Comparison of ENCODE assay signal across 7 cellular contexts in the genomic region with DNA sequence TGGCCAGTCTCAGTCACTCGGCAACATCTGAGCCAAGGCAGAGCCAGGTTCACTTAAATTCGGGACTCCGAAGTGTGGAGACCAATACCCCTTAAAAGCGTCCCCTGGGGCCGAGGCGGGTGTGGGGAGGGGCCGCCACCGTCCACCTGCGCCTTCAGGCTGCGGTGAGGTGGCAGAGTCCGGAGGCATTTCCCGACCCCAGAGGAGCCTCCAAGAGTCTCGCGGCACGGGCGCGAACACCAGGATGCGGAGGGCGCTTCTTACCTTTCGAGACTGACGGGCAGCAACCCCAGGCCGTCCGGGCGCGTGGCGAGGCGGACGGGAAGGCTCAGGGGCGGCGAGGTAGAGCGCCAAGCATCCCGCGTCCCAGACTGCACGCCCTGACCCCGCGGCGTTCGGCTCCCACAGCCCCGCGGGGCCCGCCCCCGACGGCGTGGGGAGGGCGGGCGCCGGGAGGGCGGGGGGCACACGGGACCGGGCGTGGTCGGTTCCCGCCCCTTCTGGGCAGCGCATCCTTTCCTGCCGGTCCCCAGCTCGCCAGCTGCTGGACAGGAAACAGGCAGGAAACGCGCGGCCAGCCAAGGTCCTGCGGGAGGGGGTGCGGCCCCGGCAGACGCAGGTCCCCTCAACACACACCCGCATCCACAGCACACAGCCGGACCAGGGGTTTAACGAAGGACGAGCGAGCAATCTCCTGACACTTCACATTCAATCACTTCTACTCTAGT. TPM values are rescaled to one million over a fixed set of nuclear protein-coding genes. Genes with fewer than 3 reads are reported as not detected.
DNase-seq lines count a peak whose midpoint lies in the region; ATAC-seq and TF ChIP-seq lines count a peak whose summit lies in the region.

A gene with protein sequence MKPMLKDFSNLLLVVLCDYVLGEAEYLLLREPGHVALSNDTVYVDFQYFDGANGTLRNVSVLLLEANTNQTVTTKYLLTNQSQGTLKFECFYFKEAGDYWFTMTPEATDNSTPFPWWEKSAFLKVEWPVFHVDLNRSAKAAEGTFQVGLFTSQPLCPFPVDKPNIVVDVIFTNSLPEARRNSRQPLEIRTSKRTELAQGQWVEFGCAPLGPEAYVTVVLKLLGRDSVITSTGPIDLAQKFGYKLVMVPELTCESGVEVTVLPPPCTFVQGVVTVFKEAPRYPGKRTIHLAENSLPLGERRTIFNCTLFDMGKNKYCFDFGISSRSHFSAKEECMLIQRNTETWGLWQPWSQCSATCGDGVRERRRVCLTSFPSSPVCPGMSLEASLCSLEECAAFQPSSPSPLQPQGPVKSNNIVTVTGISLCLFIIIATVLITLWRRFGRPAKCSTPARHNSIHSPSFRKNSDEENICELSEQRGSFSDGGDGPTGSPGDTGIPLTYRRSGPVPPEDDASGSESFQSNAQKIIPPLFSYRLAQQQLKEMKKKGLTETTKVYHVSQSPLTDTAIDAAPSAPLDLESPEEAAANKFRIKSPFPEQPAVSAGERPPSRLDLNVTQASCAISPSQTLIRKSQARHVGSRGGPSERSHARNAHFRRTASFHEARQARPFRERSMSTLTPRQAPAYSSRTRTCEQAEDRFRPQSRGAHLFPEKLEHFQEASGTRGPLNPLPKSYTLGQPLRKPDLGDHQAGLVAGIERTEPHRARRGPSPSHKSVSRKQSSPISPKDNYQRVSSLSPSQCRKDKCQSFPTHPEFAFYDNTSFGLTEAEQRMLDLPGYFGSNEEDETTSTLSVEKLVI (minus strand): TSS at position 406 of the 728 bp plus-strand sequence. CDS start 3,572 bp downstream, outside the sequence.

- H3K36me3 Mint-ChIP-seq in T-helper 17 cell (ENCODE audit: low read depth) = no peaks in the 10 kb centered on the region

- H3K4me3 Mint-ChIP-seq in T-helper 17 cell = peak within 1 kb of the TSS; percentile 83

- no peak for TF ChIP-seq POLR2A in lower leg skin (IDR thresholded peaks at IDR 0.05)

- ATAC-seq in T-helper 17 cell = peak; percentile 52

- peaks cover 9% of the 10 kb centered on the region for H3K4me1 Mint-ChIP-seq in T-helper 17 cell

- CTCF ChIA-PET in HEK293 (lab: Yijun Ruan, JAX) = interaction anchor here (0.5 to 1.0 kb wide), 2 partner anchors 44 to 1279 kb away, joined by 3 to 4 read pairs; no protein-coding TSS in a partner anchor

- WGBS in lower leg skin, 2 donors = 1% methylated on average over 34 to 44 of the region's 68 CpGs

- H3K9me3 ChIP-seq in HEK293 (ENCODE audit: control insufficient read depth, insufficient read depth, low read depth, low read length) = no peaks in the 10 kb centered on the region
- no peaks in the 10 kb centered on the region for H3K9me3 ChIP-seq in T-helper 17 cell (ENCODE audit: control insufficient read depth, low read length, poor library complexity, severe bottlenecking)

- H3K27ac Mint-ChIP-seq in T-helper 17 cell = no peak within 1 kb of the TSS

- peak within 1 kb of the TSS; percentile 51 for H3K4me3 ChIP-seq in HEK293 (ENCODE audit: low read depth, low read length)
- H3K4me3 ChIP-seq in lower leg skin (ENCODE audit: low read depth, poor library complexity, severe bottlenecking) = peak within 1 kb of the TSS; percentile 53

- H3K27me3 Mint-ChIP-seq in T-helper 17 cell = peaks cover 21% of the 10 kb centered on the region

- no peaks in the 10 kb centered on the region for H3K36me3 ChIP-seq in HEK293 (ENCODE audit: control insufficient read depth in 2 of 2, insufficient read depth in 1 of 2, low read length in 2 of 2)

- no peak within 1 kb of the TSS for H3K27ac ChIP-seq in HEK293 (ENCODE audit: extremely low read depth, low read depth, low read length)
- H3K27ac ChIP-seq in substantia nigra (ENCODE audit: low read depth, low read length, poor library complexity, severe bottlenecking) = peak within 1 kb of the TSS; percentile 30

- intact Hi-C loops in lower leg skin (cut with DNase I; ENCODE audit: low total_unique reads) = loop anchor here (5.0 kb wide), 1 partner anchor 701 kb away; no protein-coding TSS in a partner anchor

- POLR2A ChIA-PET in HEK293 (lab: Yijun Ruan, JAX) = interaction anchor here (1.1 kb wide), 1 partner anchor 22 kb away, joined by 4 read pairs; no protein-coding TSS in a partner anchor

- peak; percentile 37 for DNase-seq in GM04504 (ENCODE audit: low read depth)
- peak in 1 of 3 donors; percentile 13 for DNase-seq in T-helper 17 cell
- DNase-seq in ecto neural progenitor cell (ENCODE audit: low spot score) = peak; percentile 62
- peak; percentile 36 to 89 for DNase-seq in lower leg skin (ENCODE audit: low spot score in 2 of 2)
- DNase-seq in substantia nigra (lab: John Stamatoyannopoulos, UW) = peak in 8 of 49 donors; percentile 1 to 19 (median 9)
- DNase-seq in NOMO-1 treated with dmso at 0.1 percent for 144 hours (lab: John Stamatoyannopoulos, UW; ENCODE audit: unreplicated experiment) = no peak

- no peaks in the 10 kb centered on the region for H3K4me1 ChIP-seq in HEK293 (ENCODE audit: control insufficient read depth, insufficient read depth, low read length)

- no peak for TF ChIP-seq CTCF in HEK293 (tag by site-specific recombination; IDR thresholded peaks at IDR 0.05)
- TF ChIP-seq CTCF in lower leg skin (IDR thresholded peaks at IDR 0.05) = no peak

TF ChIP-seq in HEK293, 187 proteins besides CTCF, POLR2A, EP300 and RAD21 (continues in another document):
- TF ChIP-seq ZNF76 (tag by site-specific recombination; IDR thresholded peaks at IDR 0.05; ENCODE audit: borderline replicate concordance, low read depth) (peak; percentile 62; the same call in 1 of the 2 replicates), REPIN1 (tag by site-specific recombination; IDR thresholded peaks at IDR 0.05; ENCODE audit: low read depth) (no peak), ZFP37 (tag by site-specific recombination; IDR thresholded peaks at IDR 0.05) (0 out of 2 replicates have a peak, but pooled peaks have one; percentile 42), ZSCAN30 (tag by site-specific recombination; IDR thresholded peaks at IDR 0.05) (peak; percentile 20; the same call in 1 of the 2 replicates), ZBTB48 (tag by site-specific recombination; IDR thresholded peaks at IDR 0.05) (no peak), ZFHX2 (tag by site-specific recombination; conservative IDR thresholded peaks at IDR 0.05) (peak; percentile 67; the same call in 1 of the 2 replicates), GLIS1 (tag by site-specific recombination; IDR thresholded peaks at IDR 0.05) (peak; percentile 30), ZBTB44 (tag by site-specific recombination; IDR thresholded peaks at IDR 0.05) (no peak), SP2 (tag by site-specific recombination; IDR thresholded peaks at IDR 0.05) (peak; percentile 62), KLF9 (tag by site-specific recombination; IDR thresholded peaks at IDR 0.05; ENCODE audit: low read depth) (peak; percentile 79), ZNF654 (tag by site-specific recombination; IDR thresholded peaks at IDR 0.05; ENCODE audit: low read depth) (no peak)
- TF ChIP-seq, protein P1, sequence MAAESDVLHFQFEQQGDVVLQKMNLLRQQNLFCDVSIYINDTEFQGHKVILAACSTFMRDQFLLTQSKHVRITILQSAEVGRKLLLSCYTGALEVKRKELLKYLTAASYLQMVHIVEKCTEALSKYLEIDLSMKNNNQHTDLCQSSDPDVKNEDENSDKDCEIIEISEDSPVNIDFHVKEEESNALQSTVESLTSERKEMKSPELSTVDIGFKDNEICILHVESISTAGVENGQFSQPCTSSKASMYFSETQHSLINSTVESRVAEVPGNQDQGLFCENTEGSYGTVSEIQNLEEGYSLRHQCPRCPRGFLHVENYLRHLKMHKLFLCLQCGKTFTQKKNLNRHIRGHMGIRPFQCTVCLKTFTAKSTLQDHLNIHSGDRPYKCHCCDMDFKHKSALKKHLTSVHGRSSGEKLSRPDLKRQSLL (tag by site-specific recombination; IDR thresholded peaks at IDR 0.05) = no peak
- TF ChIP-seq, protein P2, sequence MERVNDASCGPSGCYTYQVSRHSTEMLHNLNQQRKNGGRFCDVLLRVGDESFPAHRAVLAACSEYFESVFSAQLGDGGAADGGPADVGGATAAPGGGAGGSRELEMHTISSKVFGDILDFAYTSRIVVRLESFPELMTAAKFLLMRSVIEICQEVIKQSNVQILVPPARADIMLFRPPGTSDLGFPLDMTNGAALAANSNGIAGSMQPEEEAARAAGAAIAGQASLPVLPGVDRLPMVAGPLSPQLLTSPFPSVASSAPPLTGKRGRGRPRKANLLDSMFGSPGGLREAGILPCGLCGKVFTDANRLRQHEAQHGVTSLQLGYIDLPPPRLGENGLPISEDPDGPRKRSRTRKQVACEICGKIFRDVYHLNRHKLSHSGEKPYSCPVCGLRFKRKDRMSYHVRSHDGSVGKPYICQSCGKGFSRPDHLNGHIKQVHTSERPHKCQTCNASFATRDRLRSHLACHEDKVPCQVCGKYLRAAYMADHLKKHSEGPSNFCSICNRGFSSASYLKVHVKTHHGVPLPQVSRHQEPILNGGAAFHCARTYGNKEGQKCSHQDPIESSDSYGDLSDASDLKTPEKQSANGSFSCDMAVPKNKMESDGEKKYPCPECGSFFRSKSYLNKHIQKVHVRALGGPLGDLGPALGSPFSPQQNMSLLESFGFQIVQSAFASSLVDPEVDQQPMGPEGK (tag by site-specific recombination; IDR thresholded peaks at IDR 0.05) = peak; percentile 48; the same call in 1 of the 2 replicates
- TF ChIP-seq, protein P3, sequence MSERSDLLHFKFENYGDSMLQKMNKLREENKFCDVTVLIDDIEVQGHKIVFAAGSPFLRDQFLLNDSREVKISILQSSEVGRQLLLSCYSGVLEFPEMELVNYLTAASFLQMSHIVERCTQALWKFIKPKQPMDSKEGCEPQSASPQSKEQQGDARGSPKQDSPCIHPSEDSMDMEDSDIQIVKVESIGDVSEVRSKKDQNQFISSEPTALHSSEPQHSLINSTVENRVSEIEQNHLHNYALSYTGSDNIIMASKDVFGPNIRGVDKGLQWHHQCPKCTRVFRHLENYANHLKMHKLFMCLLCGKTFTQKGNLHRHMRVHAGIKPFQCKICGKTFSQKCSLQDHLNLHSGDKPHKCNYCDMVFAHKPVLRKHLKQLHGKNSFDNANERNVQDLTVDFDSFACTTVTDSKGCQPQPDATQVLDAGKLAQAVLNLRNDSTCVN (tag by site-specific recombination; optimal IDR thresholded peaks at IDR 0.05) = peak; percentile 79

RNA-seq across cellular contexts. Expression of the gene that starts here (rescaled TPM):
- total RNA-seq in T-helper 17 cell (under 1 TPM; 0.40 to 0.68 TPM), lower leg skin (1 to 10 TPM; 5.1 to 9.5 (median 6.3) TPM)

Comparison
In these comparisons a context has a peak if more than half of its experiments do, and no peak if none do; other contexts are left out.
1. Peak in ATAC-seq in T-helper 17 cell; RNA of the gene not detected or under 1 TPM.